9 cellular contexts compared by ENCODE assay signal in the genomic region with DNA sequence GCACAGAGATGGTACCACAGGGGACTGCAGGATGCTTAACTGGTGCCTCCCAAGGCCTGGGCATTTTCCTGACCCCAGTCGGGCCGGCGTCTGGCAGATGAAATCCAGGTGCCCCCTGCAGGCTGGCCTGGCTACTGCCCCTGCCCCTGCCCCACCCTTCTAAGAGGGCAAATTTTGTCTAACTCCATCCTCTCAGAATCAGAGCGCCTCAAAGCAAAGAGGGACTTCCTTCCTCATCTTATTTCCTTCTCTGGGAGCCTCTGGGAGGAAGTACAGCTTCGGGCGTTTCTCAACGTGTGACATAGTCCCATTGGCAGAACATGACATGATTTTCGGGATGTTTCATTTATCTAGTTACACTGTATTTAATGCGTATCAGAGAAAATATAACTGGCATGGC. TPM values are rescaled to one million over a fixed set of nuclear protein-coding genes. Genes with fewer than 3 reads are reported as not detected.
DNase-seq lines count a peak whose midpoint lies in the region; ATAC-seq and TF ChIP-seq lines count a peak whose summit lies in the region.
"Had no signal": no experiment of that assay in that cellular context is flagged by ENCODE, and none has a peak within 500 bp of the region (broad histone marks: within the 10 kb centered on the region; RNA-seq: fewer than 3 reads in every experiment).

No MANE protein-coding gene starts in this region.

- TF ChIP-seq POLR2A in testis (IDR thresholded peaks at IDR 0.05), result no peak

- H3K4me1 ChIP-seq in lung (ENCODE audit: control insufficient read depth in 2 of 2, insufficient read depth in 2 of 2, low read length in 2 of 2), result peaks cover 19 to 36% of the 10 kb centered on the region in 2 donors
- peaks cover 75% of the 10 kb centered on the region for H3K4me1 ChIP-seq in testis

- DNase-seq in NCI-H82 (lab: John Stamatoyannopoulos, UW), result peak; percentile 64
- DNase-seq in NCI-H82 treated with DMSO at 0.1 percent for 48 hours (lab: John Stamatoyannopoulos, UW; ENCODE audit: unreplicated experiment), result no peak
- peak; percentile 15 for DNase-seq in T follicular helper cell (ENCODE audit: low read depth)
- DNase-seq in brain microvascular endothelial cell, result no peak
- DNase-seq in lung (ENCODE audit: low spot score), result peak; percentile 54
- DNase-seq in testis, result peak; percentile 58
- no peak for DNase-seq in HuH-7.5 (ENCODE audit: low spot score)

- in situ Hi-C loops in brain microvascular endothelial cell (cut with HindIII; ENCODE audit: low pct_ligation_motif_present, low sequenced_read_pairs), result no loop called here

- H3K9me3 ChIP-seq in lung (ENCODE audit: control insufficient read depth in 2 of 2, insufficient read depth in 1 of 2, low read length in 1 of 2) (no peaks in the 10 kb centered on the region), testis (no peaks in the 10 kb centered on the region)

- TF ChIP-seq CTCF in brain microvascular endothelial cell (IDR thresholded peaks at IDR 0.05; ENCODE audit: low read depth, low read length, missing control alignments) (peak; percentile 73), lung (IDR thresholded peaks at IDR 0.05; ENCODE audit: control extremely low read depth, extremely low read depth) (no peak), testis (IDR thresholded peaks at IDR 0.05) (peak; percentile 38 to 40 (median 40))

- H3K27me3 ChIP-seq in brain microvascular endothelial cell (replicated peaks), result no peaks in the 10 kb centered on the region
- no peaks in the 10 kb centered on the region for H3K27me3 ChIP-seq in lung (ENCODE audit: control insufficient read depth, insufficient read depth)
- H3K27me3 ChIP-seq in testis, result no peaks in the 10 kb centered on the region

- H3K36me3 ChIP-seq in brain microvascular endothelial cell (replicated peaks), result no peaks in the 10 kb centered on the region
- H3K36me3 ChIP-seq in lung (ENCODE audit: control insufficient read depth in 2 of 2, insufficient read depth in 2 of 2, low read length in 2 of 2), result no peaks in the 10 kb centered on the region
- H3K36me3 ChIP-seq in testis (ENCODE audit: low read depth, missing control alignments), result no peaks in the 10 kb centered on the region

- no peak for ATAC-seq in lung (ENCODE audit: insufficient read depth, low FRiP score)
- ATAC-seq in HG02852 (IDR thresholded peaks at IDR 0.05; ENCODE audit: unreplicated experiment), result no peak
- ATAC-seq: stimulated activated effector memory CD8-positive, alpha-beta T cell treated with anti-CD3 and anti-CD28 coated beads, Interleukin-12 subunit alpha, Interleukin-12 subunit beta, amount 100 ng/mL, for 72 hours had no signal

- 12 to 29% methylated on average over 9 of the region's 9 CpGs for WGBS in lung, 2 donors
- 24 to 26% methylated on average over 8 to 9 of the region's 9 CpGs for whole genome bisulfite sequencing in testis, 2 donors

- H3K4me3 ChIP-seq in brain microvascular endothelial cell (ENCODE audit: low read depth, low read length), result no peak overlapping the region
- H3K4me3 ChIP-seq in lung, result no peak overlapping the region
- H3K4me3 ChIP-seq in testis, result peak overlapping the region in 1 of 2 donors; percentile 36

- intact Hi-C loops in testis (cut with DNase I; ENCODE audit: low total_unique reads), result no loop called here

- H3K27ac ChIP-seq in brain microvascular endothelial cell (no peak overlapping the region), lung (ENCODE audit: low read depth in 1 of 2, low read length in 1 of 2) (peak overlapping the region; percentile 56 to 74), testis (peak overlapping the region; percentile 89 to 90)

RNA-seq across cellular contexts. Expression of gene PRKACA, which starts 2.7 kb away (rescaled TPM):
- total RNA-seq in lung (100 to 1,000 TPM in 1 of 2 donors, 10 to 100 TPM in 1; 43.7 to 103 TPM), testis (100 to 1,000 TPM; 114 to 116 TPM)
- polyA plus RNA-seq in lung (10 to 100 TPM; 54.3 to 81.5 TPM), testis (ENCODE audit: insufficient read depth, low read depth, low replicate concordance) (203 TPM)

RNA-seq across cellular contexts. Expression of gene ASF1B, which starts 21.5 kb away (rescaled TPM):
- total RNA-seq in lung (1 to 10 TPM; 2.4 to 3.5 TPM), testis (10 to 100 TPM; 31.5 to 52.7 TPM)
- polyA plus RNA-seq in lung (1 to 10 TPM; 4.1 to 5.9 TPM), testis (ENCODE audit: insufficient read depth, low read depth, low replicate concordance) (55.2 TPM)

RNA-seq across cellular contexts. Expression of gene SAMD1, which starts 24.3 kb away (rescaled TPM):
- total RNA-seq in lung (10 to 100 TPM; 32.9 to 48.8 TPM), testis (10 to 100 TPM; 50.6 to 72.9 TPM)
- polyA plus RNA-seq in lung (10 to 100 TPM; 36.8 to 42.1 TPM), testis (ENCODE audit: insufficient read depth, low read depth, low replicate concordance) (34.0 TPM)

RNA-seq across cellular contexts. Expression of gene C19orf67, which starts 29.3 kb away (rescaled TPM):
- 1 to 10 TPM in 1 of 2 donors, under 1 TPM in 1; 0.37 to 1.0 TPM for total RNA-seq in lung
- polyA plus RNA-seq in lung, result under 1 TPM in 1 of 2 donors, not detected in 1; 0.38 TPM
- total RNA-seq in testis, result 10 to 100 TPM in 1 of 2 donors, 1 to 10 TPM in 1; 5.0 to 12.7 TPM
- polyA plus RNA-seq in testis (ENCODE audit: insufficient read depth, low read depth, low replicate concordance), result 12.6 TPM

RNA-seq across cellular contexts. Expression of gene MISP3, which starts 42.3 kb away (rescaled TPM):
- total RNA-seq in lung, result 10 to 100 TPM in 1 of 2 donors, 1 to 10 TPM in 1; 3.5 to 10.7 TPM
- polyA plus RNA-seq in lung, result 10 to 100 TPM in 1 of 2 donors, 1 to 10 TPM in 1; 4.1 to 11.2 TPM
- 1 to 10 TPM; 4.2 to 7.2 TPM for total RNA-seq in testis
- 0.76 TPM for polyA plus RNA-seq in testis (ENCODE audit: insufficient read depth, low read depth, low replicate concordance)

Comparison
In these comparisons a context has a peak if more than half of its experiments do, and no peak if none do; other contexts are left out.
1. DNase-seq: peak in NCI-H82 (single experiment), T follicular helper cell (single experiment), lung (single experiment) and testis (single experiment); none in NCI-H82 treated with DMSO at 0.1 percent for 48 hours (single experiment), brain microvascular endothelial cell (single experiment) and HuH-7.5 (single experiment).
2. RNA of gene ASF1B, which starts 21.5 kb away (total RNA-seq): 31.5 to 52.7 TPM in testis; 2.4 to 3.5 TPM in lung; every median in the first group is over 4 times any median in the second.